ENCODE assay signal across 24 cellular contexts in the genomic region with DNA sequence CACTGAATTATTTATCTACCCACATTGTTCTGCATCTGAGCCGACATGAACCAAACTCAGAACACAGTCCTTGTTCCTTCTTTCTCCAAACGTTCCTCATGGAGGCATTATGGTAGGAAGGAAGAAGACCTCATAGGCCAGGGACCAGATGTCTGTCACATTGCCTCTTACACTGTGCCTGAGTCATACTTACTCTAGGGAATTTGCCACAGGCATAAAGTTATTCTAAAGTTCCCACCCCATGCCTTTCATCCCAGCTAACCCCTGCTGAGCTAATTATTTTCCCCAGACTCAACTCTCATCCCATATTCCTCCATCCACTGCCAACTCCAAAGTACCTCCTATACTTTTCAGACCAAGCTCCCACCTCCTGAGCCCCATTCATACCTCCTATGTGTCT. TPM values are rescaled to one million over a fixed set of nuclear protein-coding genes. Genes with fewer than 3 reads are reported as not detected.
DNase-seq lines count a peak whose midpoint lies in the region; ATAC-seq and TF ChIP-seq lines count a peak whose summit lies in the region.
"Had no signal": no experiment of that assay in that cellular context is flagged by ENCODE, and none has a peak within 500 bp of the region (broad histone marks: within the 10 kb centered on the region; RNA-seq: fewer than 3 reads in every experiment).

No MANE protein-coding gene starts in this region.

- peaks cover 23% of the 10 kb centered on the region for H3K4me1 Mint-ChIP-seq in HFFc6 (ENCODE audit: low read depth)

- DNase-seq in A172 (ENCODE audit: low spot score) = peak; percentile 35
- peak; percentile 56 for DNase-seq in EL
- DNase-seq in HFFc6 = peak; percentile 20
- DNase-seq in fibroblast of villous mesenchyme (ENCODE audit: low read depth) = peak; percentile 29
- DNase-seq in effector CD8-positive, alpha-beta T cell (lab: John Stamatoyannopoulos, UW) = no peak
- no peak for DNase-seq in NCI-H1417 treated with DMSO at 0.1 percent for 48 hours (lab: John Stamatoyannopoulos, UW)
- no peak for DNase-seq in activated CD4-positive, alpha-beta T cell treated with anti-CD3 and anti-CD28 coated beads for 1 hour
- DNase-seq: 8988T, BE2C, DMS79 treated with DMSO at 0.1 percent for 48 hours, GDM1, IMR-90, MV-4-11, NCI-H1105 treated with DMSO at 0.1 percent for 48 hours, NCI-H1694, NCI-H2081 treated with DMSO at 0.1 percent for 48 hours, NCI-H446, NCI-H526, Peyer's patch, SJCRH30, T-helper 1 cell had no signal

- H3K4me3 Mint-ChIP-seq in HFFc6 = no peak overlapping the region

- TF ChIP-seq CTCF in HFFc6 (IDR thresholded peaks at IDR 0.05) (no peak), fibroblast of villous mesenchyme (IDR thresholded peaks at IDR 0.05; ENCODE audit: insufficient read depth, low read depth, low read length) (no peak)

- H3K27me3 Mint-ChIP-seq in HFFc6 (ENCODE audit: insufficient read depth) = peaks cover 11% of the 10 kb centered on the region

- ATAC-seq in HG03139 (IDR thresholded peaks at IDR 0.05; ENCODE audit: unreplicated experiment) = no peak

- no peak overlapping the region for H3K4me3 ChIP-seq in fibroblast of villous mesenchyme (ENCODE audit: low read depth, low read length)
- H3K4me3 ChIP-seq: HAP-1, Peyer's patch, SJCRH30 had no signal

- no peaks in the 10 kb centered on the region; the same call in 1 of the 2 replicates for H3K36me3 Mint-ChIP-seq in HFFc6 (ENCODE audit: low read depth)

- no peak overlapping the region for H3K27ac Mint-ChIP-seq in HFFc6

- H3K9me3 Mint-ChIP-seq in HFFc6 = peaks cover 1% of the 10 kb centered on the region; the same call in 1 of the 2 replicates

RNA-seq across cellular contexts. Expression of a gene that starts 21.2 kb away (rescaled TPM):
- total RNA-seq in A172 (2014; rRNA removed; shearing (Covaris generic)) = 0.34 and 2.2 TPM in 2 replicates
- not detected for total RNA-seq in HFFc6 (2021; fragmentation: NEBNext Ultra II Directional; extraction: Animal tissue kit (Norgen Biotek cat#: 25700))
- total RNA-seq in fibroblast of villous mesenchyme = not detected in 2 replicates
- total RNA-seq: IMR-90, OCI-LY7, Peyer's patch, SJCRH30 had no signal

Comparison
In these comparisons a context has a peak if more than half of its experiments do, and no peak if none do; other contexts are left out.
1. DNase-seq: peak in A172 (single experiment), EL (single experiment), HFFc6 (single experiment) and fibroblast of villous mesenchyme (single experiment); none in effector CD8-positive, alpha-beta T cell (single experiment), NCI-H1417 treated with DMSO at 0.1 percent for 48 hours (single experiment) and activated CD4-positive, alpha-beta T cell treated with anti-CD3 and anti-CD28 coated beads for 1 hour (single experiment).